ENCODE assay signal across 9 cellular contexts in the genomic region with DNA sequence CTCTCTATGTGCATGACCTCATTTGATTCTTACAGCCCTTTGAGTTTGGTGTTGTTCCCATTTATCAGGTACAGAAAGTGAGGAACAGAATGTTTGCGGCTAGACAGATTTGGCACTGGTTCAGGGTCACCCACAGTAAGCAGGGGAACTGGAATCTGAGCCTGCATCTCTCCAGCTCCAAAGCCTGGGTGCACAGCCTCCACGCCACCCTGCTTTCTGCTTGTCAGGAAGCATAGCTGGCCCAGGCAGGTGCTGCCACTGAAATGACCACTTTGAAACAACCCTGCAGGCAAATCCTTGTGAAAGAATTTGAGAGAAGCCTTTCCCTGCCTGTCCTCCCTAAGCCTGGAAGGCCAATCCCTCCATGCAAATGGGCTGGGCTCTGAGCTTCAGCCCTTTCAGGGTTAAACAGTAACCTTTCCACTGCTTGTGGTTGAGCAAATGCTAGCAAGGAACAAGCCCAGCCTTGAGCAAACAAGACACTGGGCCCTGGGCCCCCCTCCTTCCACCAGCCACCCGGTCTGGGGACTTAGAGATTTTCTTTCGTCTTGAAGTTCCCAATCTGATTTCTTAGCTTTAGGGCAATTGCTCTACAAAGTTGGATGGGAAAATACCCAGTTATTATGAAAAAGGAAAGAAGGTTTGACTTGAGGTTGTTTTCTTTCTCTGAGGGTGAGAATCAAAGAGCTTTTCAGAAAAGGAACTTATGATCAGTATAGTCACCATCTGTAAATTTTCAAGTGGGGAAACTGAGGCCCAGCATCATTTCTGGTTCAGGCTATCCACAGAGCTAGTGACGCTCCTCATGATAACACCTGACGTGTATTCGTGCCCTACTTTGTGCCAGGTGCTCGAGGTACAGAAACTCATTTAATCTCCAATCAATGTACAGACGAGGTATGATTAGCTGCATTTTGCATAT. TPM values are rescaled to one million over a fixed set of nuclear protein-coding genes. Genes with fewer than 3 reads are reported as not detected.
DNase-seq lines count a peak whose midpoint lies in the region; ATAC-seq and TF ChIP-seq lines count a peak whose summit lies in the region.
"Had no signal": no experiment of that assay in that cellular context is flagged by ENCODE, and none has a peak within 500 bp of the region (broad histone marks: within the 10 kb centered on the region; RNA-seq: fewer than 3 reads in every experiment).

No MANE protein-coding gene starts in this region.

- peak overlapping the region in 3 of 4 donors; percentile 66 to 81 (median 79) for H3K27ac ChIP-seq in Peyer's patch

- TF ChIP-seq CTCF in Peyer's patch (IDR thresholded peaks at IDR 0.05), result no peak
- TF ChIP-seq CTCF in GM20000 (IDR thresholded peaks at IDR 0.05; ENCODE audit: extremely low read depth, missing control alignments), result no peak

- no peak overlapping the region for H3K4me3 ChIP-seq in Peyer's patch

- TF ChIP-seq POLR2A in Peyer's patch (IDR thresholded peaks at IDR 0.05), result peak; percentile 10 to 50

- H3K27me3 ChIP-seq in Peyer's patch, result no peaks in the 10 kb centered on the region

- H3K9me3 ChIP-seq in Peyer's patch, result no peaks in the 10 kb centered on the region

- ATAC-seq in HG02588 (IDR thresholded peaks at IDR 0.05; ENCODE audit: unreplicated experiment) (peak; percentile 75), left lobe of liver (peak; percentile 88), HG03280 (IDR thresholded peaks at IDR 0.05; ENCODE audit: unreplicated experiment) (no peak)

- DNase-seq in DMS53 (lab: John Stamatoyannopoulos, UW) (peak; percentile 84), Peyer's patch (peak in 2 of 3 donors; percentile 81 to 83), left lobe of liver (ENCODE audit: low spot score) (peak; percentile 48), GF-D8 (lab: John Stamatoyannopoulos, UW) (no peak), EL (no peak), GM20000 (ENCODE audit: low spot score) (no peak)
- DNase-seq: naive B cell had no signal

- H3K36me3 ChIP-seq in Peyer's patch, result no peaks in the 10 kb centered on the region

- H3K4me1 ChIP-seq in Peyer's patch, result peaks cover 0 to 35% (median 0%) of the 10 kb centered on the region in 4 donors

RNA-seq across cellular contexts. Expression of a gene that starts 19.4 kb away (rescaled TPM):
- 100 to 1,000 TPM in 2 of 4 donors, 10 to 100 TPM in 2; 75.9 to 143 (median 106) TPM for total RNA-seq in Peyer's patch
- 2.8 TPM for total RNA-seq in left lobe of liver

Comparison
In these comparisons a context has a peak if more than half of its experiments do, and no peak if none do; other contexts are left out.
1. DNase-seq: peak in DMS53 (single experiment), Peyer's patch (2 of 3) and left lobe of liver (single experiment); none in GF-D8 (single experiment), EL (single experiment) and GM20000 (single experiment).
2. RNA of a gene that starts 19.4 kb away (total RNA-seq): 75.9 to 143 TPM in Peyer's patch; 2.8 TPM in left lobe of liver (single experiment); every median in the first group is over 10 times any median in the second.